8 cellular contexts compared by ENCODE assay signal in the genomic region with DNA sequence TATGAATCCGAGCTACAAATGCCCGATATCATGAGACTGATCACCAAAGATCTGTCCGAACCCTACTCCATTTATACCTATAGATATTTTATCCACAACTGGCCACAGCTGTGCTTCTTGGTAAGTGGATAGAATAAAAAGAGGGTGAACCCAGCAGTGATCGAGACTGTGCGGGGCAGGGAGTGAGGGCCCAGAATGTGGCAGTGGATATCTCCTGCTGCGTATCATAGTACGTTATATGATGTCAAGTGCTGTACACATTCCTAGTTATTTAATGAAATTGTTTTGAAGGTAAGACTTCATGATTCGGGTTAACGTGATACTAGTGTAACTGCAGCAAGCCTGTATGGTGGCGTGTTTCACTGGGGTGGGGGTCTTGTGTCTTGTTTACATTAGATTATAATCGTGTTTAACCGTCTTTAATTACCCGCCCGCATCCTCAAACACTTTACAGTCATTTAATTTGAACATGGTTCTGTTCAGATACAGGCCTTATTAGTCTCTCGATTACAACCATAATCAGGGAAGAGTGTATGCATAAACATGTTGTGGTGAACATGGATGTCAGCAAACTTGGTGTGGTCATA. TPM values are rescaled to one million over a fixed set of nuclear protein-coding genes. Genes with fewer than 3 reads are reported as not detected.
DNase-seq lines count a peak whose midpoint lies in the region; ATAC-seq, FAIRE-seq and TF ChIP-seq lines count a peak whose summit lies in the region.

No MANE protein-coding gene starts in this region.

- H3K4me3 ChIP-seq in BE2C (ENCODE audit: low read depth, low read length) (peak overlapping the region; percentile 86), HUES64 (ENCODE audit: low read length) (peak overlapping the region; percentile 87), astrocyte (ENCODE audit: insufficient read depth, low read depth, low read length) (peak overlapping the region; percentile 80), lower leg skin (ENCODE audit: low read depth, poor library complexity, severe bottlenecking) (peak overlapping the region; percentile 94), transverse colon (peak overlapping the region; percentile 60 to 91 (median 88))

- no peaks in the 10 kb centered on the region for H3K9me3 Mint-ChIP-seq in astrocyte (ENCODE audit: unreplicated experiment)

- peaks cover 49% of the 10 kb centered on the region for H3K79me2 ChIP-seq in astrocyte (ENCODE audit: insufficient read depth, low read length)

- H3K9ac ChIP-seq in HUES64 (ENCODE audit: low read depth, low read length) (peak overlapping the region; percentile 80), astrocyte (ENCODE audit: low read length) (peak overlapping the region; percentile 85)

- ATAC-seq in HG03460 (IDR thresholded peaks at IDR 0.05; ENCODE audit: unreplicated experiment) (no peak), GM21423 (IDR thresholded peaks at IDR 0.05; ENCODE audit: unreplicated experiment) (no peak)

- DNase-seq in BE2C (no peak), astrocyte (ENCODE audit: low read depth) (no peak), lower leg skin (ENCODE audit: low spot score in 2 of 2) (no peak), transverse colon (no peak), H54 (ENCODE audit: insufficient read length, low spot score) (no peak)

- in situ Hi-C loops in transverse colon (cut with MboI; ENCODE audit: low pct_ligation_motif_present in 1 of 4, low pct_unique_long_range_greater_than_20kb in 1 of 4, low sequenced_read_pairs in 3 of 4): no loop called here

- H2AFZ ChIP-seq in astrocyte (ENCODE audit: low read depth, low read length): peak overlapping the region; percentile 83

- TF ChIP-seq EP300 in transverse colon (IDR thresholded peaks at IDR 0.05; ENCODE audit: low read depth): no peak

- intact Hi-C loops in lower leg skin (cut with DNase I; ENCODE audit: low total_unique reads) (no loop called here), transverse colon (cut with DNase I; ENCODE audit: low total_unique reads) (no loop called here)

- WGBS in HUES64: 36% methylated on average over 14 of the region's 15 CpGs
- WGBS in lower leg skin, 2 donors: 19 to 22% methylated on average over 15 of the region's 15 CpGs
- WGBS in transverse colon (ENCODE audit: low coverage in 1 of 2), 2 donors: 24 to 30% methylated on average over 14 to 15 of the region's 15 CpGs

- H3K4me1 ChIP-seq in BE2C (no peaks in the 10 kb centered on the region), HUES64 (ENCODE audit: insufficient read depth, low read length) (peaks cover 20% of the 10 kb centered on the region; the same call in 1 of the 2 replicates), astrocyte (ENCODE audit: insufficient read depth, low read length) (peaks cover 22% of the 10 kb centered on the region), transverse colon (peaks cover 4 to 30% (median 18%) of the 10 kb centered on the region in 4 donors)

- peak overlapping the region; percentile 92 for H3K4me3 Mint-ChIP-seq in astrocyte (ENCODE audit: unreplicated experiment)

- peaks cover 16% of the 10 kb centered on the region for H3K4me1 Mint-ChIP-seq in astrocyte (ENCODE audit: low read depth, unreplicated experiment)

- no peak overlapping the region for H3K27ac ChIP-seq in HUES64 (ENCODE audit: low read depth, low read length)
- H3K27ac ChIP-seq in astrocyte (ENCODE audit: low read depth, low read length): peak overlapping the region; percentile 63
- peak overlapping the region; percentile 89 to 93 (median 92) for H3K27ac ChIP-seq in transverse colon

- H3K9me3 ChIP-seq in BE2C (no peaks in the 10 kb centered on the region), HUES64 (ENCODE audit: insufficient read depth, low read depth, low read length) (no peaks in the 10 kb centered on the region), astrocyte (ENCODE audit: insufficient read depth, low read depth, low read length) (no peaks in the 10 kb centered on the region), transverse colon (no peaks in the 10 kb centered on the region)

- H4K20me1 ChIP-seq in astrocyte (ENCODE audit: insufficient read depth, low read length): peaks cover 37% of the 10 kb centered on the region

- FAIRE-seq in astrocyte (lab: Jason Lieb, UNC) (no peak), H54 (lab: Jason Lieb, UNC) (no peak)

- TF ChIP-seq CTCF in BE2C (IDR thresholded peaks at IDR 0.05; ENCODE audit: low read depth, low read length) (no peak), astrocyte (IDR thresholded peaks at IDR 0.05; ENCODE audit: insufficient read depth, low read depth, low read length) (no peak), lower leg skin (IDR thresholded peaks at IDR 0.05) (no peak), transverse colon (IDR thresholded peaks at IDR 0.05) (no peak)

- H3K36me3 ChIP-seq in BE2C: no peaks in the 10 kb centered on the region
- peaks cover 36% of the 10 kb centered on the region for H3K36me3 ChIP-seq in HUES64 (ENCODE audit: insufficient read depth, low read length)
- H3K36me3 ChIP-seq in astrocyte (ENCODE audit: insufficient read depth, low read length): no peaks in the 10 kb centered on the region
- H3K36me3 ChIP-seq in transverse colon: no peaks in the 10 kb centered on the region

- H3K27me3 ChIP-seq in BE2C (no peaks in the 10 kb centered on the region), HUES64 (ENCODE audit: insufficient read depth, low read length) (no peaks in the 10 kb centered on the region), astrocyte (ENCODE audit: insufficient read depth, low read length) (no peaks in the 10 kb centered on the region), transverse colon (no peaks in the 10 kb centered on the region)

- H3K36me3 Mint-ChIP-seq in astrocyte (ENCODE audit: low read depth, unreplicated experiment): no peaks in the 10 kb centered on the region

- no peak for TF ChIP-seq POLR2A in lower leg skin (IDR thresholded peaks at IDR 0.05)
- TF ChIP-seq POLR2A in transverse colon (IDR thresholded peaks at IDR 0.05): no peak
- no peak for TF ChIP-seq POLR2A in H54 (IDR thresholded peaks at IDR 0.05; ENCODE audit: low read depth, low read length)

- H3K27me3 Mint-ChIP-seq in astrocyte (ENCODE audit: low read depth, unreplicated experiment): no peaks in the 10 kb centered on the region

- H3K27ac Mint-ChIP-seq in astrocyte (ENCODE audit: unreplicated experiment): peak overlapping the region; percentile 59

- H3K4me2 ChIP-seq in astrocyte (ENCODE audit: low read length): peak overlapping the region; percentile 97

RNA-seq across cellular contexts. Expression of gene NAA30, which starts 1.3 kb away (rescaled TPM):
- 13.5 TPM for polyA plus RNA-seq in BE2C (2012; ENCODE audit: insufficient read depth, insufficient read length, low read depth)
- polyA plus RNA-seq in HUES64 (2013, experiment 1 of 2): 10.3 TPM
- 10.2 TPM for polyA plus RNA-seq in HUES64 (2013, experiment 2 of 2)
- total RNA-seq in astrocyte (20.1 and 27.3 TPM in 2 replicates), lower leg skin (10 to 100 TPM; 13.1 to 16.0 (median 14.9) TPM), transverse colon (10 to 100 TPM in 3 of 4 donors, 1 to 10 TPM in 1; 4.4 to 16.5 (median 12.0) TPM)
